ENCODE assay signal across 18 cellular contexts in the genomic region with DNA sequence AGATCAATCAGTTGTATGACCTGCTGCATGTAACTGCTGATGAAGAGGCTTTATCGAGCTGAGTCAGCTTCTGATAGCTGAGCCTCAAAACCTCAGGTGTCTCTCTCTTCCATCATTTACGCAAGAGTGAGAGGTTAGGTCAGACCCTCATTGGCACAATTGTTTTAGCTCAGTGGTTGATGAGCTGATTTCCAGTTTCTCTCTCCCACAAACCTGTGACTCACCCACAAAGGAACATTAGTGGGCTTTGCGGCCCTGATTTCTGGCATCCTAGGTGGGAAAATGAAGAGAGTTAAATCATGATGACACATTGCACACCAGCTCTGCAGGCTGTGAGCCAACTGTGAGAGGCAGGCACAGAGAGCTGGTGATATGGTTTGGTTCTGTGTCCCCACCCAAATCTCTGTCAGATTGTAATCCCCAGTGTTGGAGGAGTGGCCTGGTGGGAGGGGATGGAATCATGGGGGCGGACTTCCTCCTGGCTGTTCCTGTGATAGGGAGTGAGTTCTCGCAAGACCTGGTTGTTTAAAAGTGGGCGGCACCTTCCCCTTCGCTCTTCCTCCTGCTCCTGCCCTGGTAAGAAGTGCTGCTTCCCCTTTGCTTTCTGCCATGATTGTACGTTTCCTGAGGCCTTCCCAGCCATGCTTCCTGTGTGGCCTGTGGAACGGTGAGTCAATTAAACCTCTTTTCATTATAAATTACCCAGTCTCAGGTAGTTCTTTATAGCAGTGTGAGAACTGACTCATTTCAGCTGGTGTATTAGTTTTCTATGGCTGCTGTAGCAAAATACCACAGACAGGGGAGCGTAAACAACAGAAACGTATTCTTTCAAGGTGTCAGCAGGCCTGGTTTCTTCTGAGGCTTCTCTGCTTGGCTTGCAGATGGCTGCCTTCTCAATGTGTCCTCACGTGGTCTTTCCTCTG. TPM values are rescaled to one million over a fixed set of nuclear protein-coding genes. Genes with fewer than 3 reads are reported as not detected.
A peak's percentile ranks its signal among the peaks of the same experiment; 100 is the strongest.
DNase-seq lines count a peak whose midpoint lies in the region; ATAC-seq and TF ChIP-seq lines count a peak whose summit lies in the region.
"Had no signal": no experiment of that assay in that cellular context is flagged by ENCODE, and none has a peak within 500 bp of the region (broad histone marks: within the 10 kb centered on the region; RNA-seq: fewer than 3 reads in every experiment).

No MANE protein-coding gene starts in this region.

- POLR2A ChIA-PET in activated CD4-positive, alpha-beta T cell treated with anti-CD3 and anti-CD28 coated beads for 36 hours (lab: Charles Lee): no interaction called here

- intact Hi-C loops in activated CD4-positive, alpha-beta T cell treated with anti-CD3 and anti-CD28 coated beads for 36 hours (cut with DNase I, micrococcal nuclease): no loop called here

- H3K27ac ChIP-seq in neural progenitor cell: no peak overlapping the region
- H3K27ac ChIP-seq: epithelial cell of prostate, Peyer's patch, sigmoid colon had no signal

- no peaks in the 10 kb centered on the region for H3K27me3 Mint-ChIP-seq in activated CD4-positive, alpha-beta T cell treated with anti-CD3 and anti-CD28 coated beads for 36 hours
- no peaks in the 10 kb centered on the region for H3K27me3 Mint-ChIP-seq in activated T-cell treated with anti-CD3 and anti-CD28 coated beads, Interleukin-2, amount 50 U/mL, for 72 hours (ENCODE audit: low read depth)
- H3K27me3 Mint-ChIP-seq in neural progenitor cell (ENCODE audit: insufficient read depth, low read depth): peaks cover under 1% of the 10 kb centered on the region
- H3K27me3 Mint-ChIP-seq: T-helper 17 cell had no signal

- peak overlapping the region; percentile 68 for H2AFZ ChIP-seq in neural progenitor cell (replicated peaks)

- peak; percentile 28 for DNase-seq in activated CD4-positive, alpha-beta T cell treated with anti-CD3 and anti-CD28 coated beads for 36 hours
- no peak for DNase-seq in activated CD4-positive, alpha-beta T cell treated with anti-CD3 and anti-CD28 coated beads, Interleukin-2, amount 50 U/mL, for 4 hours
- DNase-seq in HK-2 (ENCODE audit: unreplicated experiment) (peak; percentile 80), neural progenitor cell (ENCODE audit: low spot score) (no peak), DMS53 treated with DMSO at 0.1 percent for 48 hours (lab: John Stamatoyannopoulos, UW; ENCODE audit: unreplicated experiment) (no peak), NCI-H69 (lab: John Stamatoyannopoulos, UW) (no peak), EL (no peak)
- peak; percentile 31 to 33 for DNase-seq in activated T-cell treated with anti-CD3 and anti-CD28 coated beads, Interleukin-2, amount 50 U/mL, for 72 hours
- DNase-seq: 8988T; activated naive CD4-positive, alpha-beta T cell treated with anti-CD3 and anti-CD28 coated beads, Interleukin-2, amount 50 U/mL, for 16 hours; hippocampal formation; NCI-H1436; NCI-H510A; nephron progenitor cell; Peyer's patch; sigmoid colon; T-helper 17 cell had no signal

- no peak overlapping the region for H3K4me2 ChIP-seq in neural progenitor cell

- H3K4me3 Mint-ChIP-seq in activated CD4-positive, alpha-beta T cell treated with anti-CD3 and anti-CD28 coated beads for 36 hours: no peak overlapping the region
- H3K4me3 Mint-ChIP-seq in activated T-cell treated with anti-CD3 and anti-CD28 coated beads, Interleukin-2, amount 50 U/mL, for 72 hours: no peak overlapping the region
- H3K4me3 Mint-ChIP-seq in neural progenitor cell: no peak overlapping the region
- H3K4me3 Mint-ChIP-seq: nephron progenitor cell, T-helper 17 cell had no signal

- H3K27ac Mint-ChIP-seq in activated CD4-positive, alpha-beta T cell treated with anti-CD3 and anti-CD28 coated beads for 36 hours: no peak overlapping the region
- H3K27ac Mint-ChIP-seq in activated T-cell treated with anti-CD3 and anti-CD28 coated beads, Interleukin-2, amount 50 U/mL, for 72 hours: no peak overlapping the region
- no peak overlapping the region for H3K27ac Mint-ChIP-seq in neural progenitor cell
- H3K27ac Mint-ChIP-seq: nephron progenitor cell, T-helper 17 cell had no signal

- H3K9me3 ChIP-seq in neural progenitor cell (ENCODE audit: low read depth): no peaks in the 10 kb centered on the region
- H3K9me3 ChIP-seq: Peyer's patch, sigmoid colon had no signal

- no peaks in the 10 kb centered on the region for H3K36me3 ChIP-seq in neural progenitor cell
- H3K36me3 ChIP-seq: Peyer's patch, sigmoid colon had no signal

- H3K36me3 Mint-ChIP-seq in activated CD4-positive, alpha-beta T cell treated with anti-CD3 and anti-CD28 coated beads for 36 hours (ENCODE audit: low read depth): no peaks in the 10 kb centered on the region
- no peaks in the 10 kb centered on the region for H3K36me3 Mint-ChIP-seq in activated T-cell treated with anti-CD3 and anti-CD28 coated beads, Interleukin-2, amount 50 U/mL, for 72 hours (ENCODE audit: insufficient read depth in 2 of 2)
- no peaks in the 10 kb centered on the region for H3K36me3 Mint-ChIP-seq in neural progenitor cell

- H3K79me2 ChIP-seq in neural progenitor cell (ENCODE audit: low read depth): no peaks in the 10 kb centered on the region

- peak; percentile 81 for ATAC-seq in activated CD4-positive, alpha-beta T cell treated with anti-CD3 and anti-CD28 coated beads for 36 hours
- peak; percentile 81 to 85 for ATAC-seq in activated T-cell treated with anti-CD3 and anti-CD28 coated beads, Interleukin-2, amount 50 U/mL, for 72 hours (replicated peaks in 1 of 2)
- ATAC-seq: T-helper 17 cell had no signal

- H3K4me1 Mint-ChIP-seq in activated CD4-positive, alpha-beta T cell treated with anti-CD3 and anti-CD28 coated beads for 36 hours: no peaks in the 10 kb centered on the region
- H3K4me1 Mint-ChIP-seq in activated T-cell treated with anti-CD3 and anti-CD28 coated beads, Interleukin-2, amount 50 U/mL, for 72 hours (ENCODE audit: low read depth): no peaks in the 10 kb centered on the region
- H3K4me1 Mint-ChIP-seq in neural progenitor cell: no peaks in the 10 kb centered on the region
- H3K4me1 Mint-ChIP-seq: nephron progenitor cell, T-helper 17 cell had no signal

- H3K4me1 ChIP-seq in neural progenitor cell: no peaks in the 10 kb centered on the region
- H3K4me1 ChIP-seq: Peyer's patch, sigmoid colon had no signal

- no peak for TF ChIP-seq CTCF in neural progenitor cell (IDR thresholded peaks at IDR 0.05)

- CTCF ChIA-PET in activated CD4-positive, alpha-beta T cell treated with anti-CD3 and anti-CD28 coated beads for 36 hours (lab: Charles Lee): interaction anchor here (1.2 kb wide), 2 partner anchors 14 to 135 kb away, joined by 3 to 5 read pairs; no protein-coding TSS in a partner anchor

- H3K9me3 Mint-ChIP-seq in activated CD4-positive, alpha-beta T cell treated with anti-CD3 and anti-CD28 coated beads for 36 hours (ENCODE audit: low read depth): no peaks in the 10 kb centered on the region
- no peaks in the 10 kb centered on the region for H3K9me3 Mint-ChIP-seq in activated T-cell treated with anti-CD3 and anti-CD28 coated beads, Interleukin-2, amount 50 U/mL, for 72 hours
- no peaks in the 10 kb centered on the region for H3K9me3 Mint-ChIP-seq in neural progenitor cell
- H3K9me3 Mint-ChIP-seq: nephron progenitor cell had no signal

- no peaks in the 10 kb centered on the region for H3K27me3 ChIP-seq in neural progenitor cell
- H3K27me3 ChIP-seq: Peyer's patch, sigmoid colon had no signal

- H3K9ac ChIP-seq in neural progenitor cell: no peak overlapping the region

- no peaks in the 10 kb centered on the region for H4K20me1 ChIP-seq in neural progenitor cell (ENCODE audit: low read depth)

- no peaks in the 10 kb centered on the region for H3F3A ChIP-seq in neural progenitor cell (ENCODE audit: low read depth)

- H3K4me3 ChIP-seq in neural progenitor cell: no peak overlapping the region
- H3K4me3 ChIP-seq: Peyer's patch, sigmoid colon had no signal

RNA-seq across cellular contexts. Expression of gene TMTC4, which starts 33.5 kb away (rescaled TPM):
- total RNA-seq in activated CD4-positive, alpha-beta T cell treated with anti-CD3 and anti-CD28 coated beads for 36 hours: 10 to 100 TPM; 13.5 to 19.0 TPM
- 10 to 100 TPM; 16.1 to 18.1 TPM for total RNA-seq in activated T-cell treated with anti-CD3 and anti-CD28 coated beads, Interleukin-2, amount 50 U/mL, for 72 hours
- total RNA-seq in neural progenitor cell (ENCODE audit: low replicate concordance): 59.4 and 74.3 TPM in 2 replicates

Comparison
In these comparisons a context has a peak if more than half of its experiments do, and no peak if none do; other contexts are left out.
1. DNase-seq: peak in activated CD4-positive, alpha-beta T cell treated with anti-CD3 and anti-CD28 coated beads for 36 hours (single experiment), HK-2 (single experiment) and activated T-cell treated with anti-CD3 and anti-CD28 coated beads, Interleukin-2, amount 50 U/mL, for 72 hours (2 of 2); none in activated CD4-positive, alpha-beta T cell treated with anti-CD3 and anti-CD28 coated beads, Interleukin-2, amount 50 U/mL, for 4 hours (0 of 2), neural progenitor cell (single experiment), DMS53 treated with DMSO at 0.1 percent for 48 hours (single experiment), NCI-H69 (single experiment) and EL (single experiment).